In genomic region chr10:78035933-78036583, GRCh38 we compare ENCODE assay signal across 1 cellular context.
TF ChIP-seq lines count a peak whose summit lies in the region.

No MANE protein-coding gene starts in this region.

TF ChIP-seq in endothelial cell of umbilical vein, 7 proteins besides CTCF, POLR2A, EP300 and RAD21:
- TF ChIP-seq FOS (IDR thresholded peaks at IDR 0.05; ENCODE audit: borderline replicate concordance, insufficient read depth, low read length) (no peak), MAX (IDR thresholded peaks at IDR 0.05; ENCODE audit: insufficient read depth, insufficient read length) (no peak), POLR2AphosphoS5 (IDR thresholded peaks at IDR 0.05; ENCODE audit: insufficient read depth, low read depth, low read length) (peak; percentile 5)
TF ChIP-seq in endothelial cell of umbilical vein: peak in this region for 1.
